8 cellular contexts compared by ENCODE assay signal in genomic region chr17:77449908-77450741, GRCh38.
A peak's percentile ranks its signal among the peaks of the same experiment; 100 is the strongest.
DNase-seq lines count a peak whose midpoint lies in the region; ATAC-seq, FAIRE-seq and TF ChIP-seq lines count a peak whose summit lies in the region.

No MANE protein-coding gene starts in this region.

- H3K4me1 ChIP-seq in keratinocyte (ENCODE audit: control insufficient read depth, extremely low read depth, insufficient read depth, low read length) (peaks cover 59% of the 10 kb centered on the region), smooth muscle cell (ENCODE audit: low read depth) (peaks cover 50% of the 10 kb centered on the region)

- peak overlapping the region; percentile 72 for H3K27ac Mint-ChIP-seq in MCF 10A (ENCODE audit: low read depth, unreplicated experiment)

- POLR2A ChIA-PET in MCF 10A (lab: Yijun Ruan, JAX), result interaction anchor here (0.6 to 7.4 kb wide), 10 partner anchors 10 to 603 kb away, joined by 3 to 167 read pairs (median 4); no protein-coding TSS in a partner anchor

- no peak overlapping the region for H3K4me3 Mint-ChIP-seq in MCF 10A (ENCODE audit: unreplicated experiment)

- H3K27me3 Mint-ChIP-seq in MCF 10A (ENCODE audit: insufficient read depth, unreplicated experiment), result no peaks in the 10 kb centered on the region

- H3K79me2 ChIP-seq in keratinocyte (ENCODE audit: control insufficient read depth, insufficient read depth, low read length), result peaks cover 70% of the 10 kb centered on the region
- H3K79me2 ChIP-seq in smooth muscle cell (ENCODE audit: low read depth), result peaks cover 59% of the 10 kb centered on the region

- in situ Hi-C loops in SK-MEL-5 (cut with HindIII; ENCODE audit: low pct_unique_long_range_greater_than_20kb, low sequenced_read_pairs), result loop anchor here (10.0 kb wide), 1 partner anchor 105 kb away; no protein-coding TSS in a partner anchor

- CTCF ChIA-PET in MCF 10A (lab: Yijun Ruan, JAX), result interaction anchor here (0.6 to 6.1 kb wide), 3 partner anchors 21 to 365 kb away, joined by 3 to 45 read pairs (median 4); no protein-coding TSS in a partner anchor

- peak; percentile 52 for DNase-seq in GM12865 (ENCODE audit: low read depth)
- DNase-seq in SK-MEL-5 (ENCODE audit: low read depth, low spot score), result peak; percentile 70
- peak; percentile 52 for DNase-seq in MCF 10A (ENCODE audit: unreplicated experiment)
- DNase-seq in keratinocyte (ENCODE audit: low read depth, low spot score), result no peak
- DNase-seq in smooth muscle cell (lab: John Stamatoyannopoulos, UW; ENCODE audit: unreplicated experiment), result peak; percentile 67
- no peak for DNase-seq in NCI-H1092 treated with DMSO at 0.1 percent for 48 hours (lab: John Stamatoyannopoulos, UW)
- no peak for DNase-seq in GOT3 (lab: John Stamatoyannopoulos, UW)

- peaks cover 54% of the 10 kb centered on the region for H3K36me3 Mint-ChIP-seq in MCF 10A (ENCODE audit: insufficient read depth, unreplicated experiment)

- dilution Hi-C loops in keratinocyte (cut with MboI; ENCODE audit: extremely low pct_ligation_motif_present, low sequenced_read_pairs), result no loop called here

- 4% methylated on average over 21 of the region's 23 CpGs for WGBS in smooth muscle cell (ENCODE audit: low lambda C conversion rate)

- no TSS peak for BruUV-seq in MCF 10A (replicated peaks; lab: Mats Ljungman, UMichigan)

- peak overlapping the region; percentile 91 for H3K4me3 ChIP-seq in GM12865 (ENCODE audit: low read depth, low read length)
- peak overlapping the region; percentile 32 to 64 (median 41) for H3K4me3 ChIP-seq in keratinocyte (ENCODE audit: control insufficient read depth in 2 of 3, extremely low read depth in 1 of 3, insufficient read depth in 2 of 3, low read depth in 1 of 3, low read length in 3 of 3)
- H3K4me3 ChIP-seq in smooth muscle cell, result peak overlapping the region; percentile 62

- H3F3A ChIP-seq in smooth muscle cell (ENCODE audit: low read depth), result peaks cover 34% of the 10 kb centered on the region

- H3K9ac ChIP-seq in keratinocyte (ENCODE audit: control insufficient read depth, extremely low read depth, insufficient read depth, low read length) (peak overlapping the region; percentile 79), smooth muscle cell (ENCODE audit: low read depth) (peak overlapping the region; percentile 68)

- no peak for FAIRE-seq in keratinocyte (lab: Jason Lieb, UNC)

- ATAC-seq in HG03045 (IDR thresholded peaks at IDR 0.05; ENCODE audit: unreplicated experiment), result no peak

- peaks cover 48% of the 10 kb centered on the region for H3K4me1 Mint-ChIP-seq in MCF 10A (ENCODE audit: insufficient read depth, unreplicated experiment)

- H3K36me3 ChIP-seq in keratinocyte (ENCODE audit: control insufficient read depth in 2 of 2, extremely low read depth in 1 of 2, insufficient read depth in 2 of 2, low read length in 2 of 2), result peaks cover 3 to 8% of the 10 kb centered on the region in 2 experiments
- no peaks in the 10 kb centered on the region for H3K36me3 ChIP-seq in smooth muscle cell (ENCODE audit: low read depth)

- H3K9me1 ChIP-seq in keratinocyte (ENCODE audit: control insufficient read depth, extremely low read depth, insufficient read depth, low read length), result peaks cover 7% of the 10 kb centered on the region

- H3K4me2 ChIP-seq in keratinocyte (ENCODE audit: control insufficient read depth, extremely low read depth, insufficient read depth, low read depth, low read length), result peak overlapping the region; percentile 83
- H3K4me2 ChIP-seq in smooth muscle cell, result peak overlapping the region; percentile 93

- peaks cover 19% of the 10 kb centered on the region for H4K20me1 ChIP-seq in keratinocyte (ENCODE audit: control insufficient read depth, extremely low read depth, insufficient read depth, low read length)
- peaks cover 100% of the 10 kb centered on the region for H4K20me1 ChIP-seq in smooth muscle cell (ENCODE audit: low read depth)

- H3K27ac ChIP-seq in keratinocyte (ENCODE audit: control insufficient read depth, insufficient read depth, low read length), result peak overlapping the region; percentile 80
- peak overlapping the region; percentile 94 for H3K27ac ChIP-seq in smooth muscle cell (ENCODE audit: low read depth)

- H3K9me3 ChIP-seq in keratinocyte (ENCODE audit: control insufficient read depth, low read depth, low read length) (no peaks in the 10 kb centered on the region), smooth muscle cell (replicated peaks; ENCODE audit: low read depth) (no peaks in the 10 kb centered on the region)

- no peaks in the 10 kb centered on the region for H3K27me3 ChIP-seq in keratinocyte (ENCODE audit: control insufficient read depth, extremely low read depth, insufficient read depth, low read length)
- H3K27me3 ChIP-seq in smooth muscle cell (ENCODE audit: low read depth), result no peaks in the 10 kb centered on the region

- H3K9me3 Mint-ChIP-seq in MCF 10A (ENCODE audit: unreplicated experiment), result no peaks in the 10 kb centered on the region

- TF ChIP-seq CTCF in GM12865 (IDR thresholded peaks at IDR 0.05; ENCODE audit: insufficient read depth, low read depth, low read length, missing control alignments) (no peak), MCF 10A (IDR thresholded peaks at IDR 0.05; ENCODE audit: unreplicated experiment) (no peak), keratinocyte (optimal IDR thresholded peaks at IDR 0.05 in 1 of 3, IDR thresholded peaks at IDR 0.05 in 1 of 3, conservative IDR thresholded peaks at IDR 0.05 in 1 of 3; ENCODE audit: extremely low read depth in 1 of 3, insufficient read depth in 2 of 3, low read length in 3 of 3) (no peak), smooth muscle cell (IDR thresholded peaks at IDR 0.05; ENCODE audit: borderline replicate concordance, insufficient read depth, poor library complexity, severe bottlenecking) (no peak)

- intact Hi-C loops in MCF 10A (cut with micrococcal nuclease), result no loop called here

- no peak overlapping the region for H2AFZ ChIP-seq in keratinocyte (ENCODE audit: control insufficient read depth, low read length)
- H2AFZ ChIP-seq in smooth muscle cell (ENCODE audit: low read depth), result no peak overlapping the region

Comparison
In these comparisons a context has a peak if more than half of its experiments do, and no peak if none do; other contexts are left out.
1. DNase-seq: peak in GM12865 (single experiment), SK-MEL-5 (single experiment), MCF 10A (single experiment) and smooth muscle cell (single experiment); none in keratinocyte (single experiment), NCI-H1092 treated with DMSO at 0.1 percent for 48 hours (single experiment) and GOT3 (single experiment).
2. H3K4me3 ChIP-seq: peak in every context shown above with its lines; median percentile 91 in GM12865; 62 in smooth muscle cell; 41 in keratinocyte.